15 cellular contexts compared by ENCODE assay signal in the genomic region with DNA sequence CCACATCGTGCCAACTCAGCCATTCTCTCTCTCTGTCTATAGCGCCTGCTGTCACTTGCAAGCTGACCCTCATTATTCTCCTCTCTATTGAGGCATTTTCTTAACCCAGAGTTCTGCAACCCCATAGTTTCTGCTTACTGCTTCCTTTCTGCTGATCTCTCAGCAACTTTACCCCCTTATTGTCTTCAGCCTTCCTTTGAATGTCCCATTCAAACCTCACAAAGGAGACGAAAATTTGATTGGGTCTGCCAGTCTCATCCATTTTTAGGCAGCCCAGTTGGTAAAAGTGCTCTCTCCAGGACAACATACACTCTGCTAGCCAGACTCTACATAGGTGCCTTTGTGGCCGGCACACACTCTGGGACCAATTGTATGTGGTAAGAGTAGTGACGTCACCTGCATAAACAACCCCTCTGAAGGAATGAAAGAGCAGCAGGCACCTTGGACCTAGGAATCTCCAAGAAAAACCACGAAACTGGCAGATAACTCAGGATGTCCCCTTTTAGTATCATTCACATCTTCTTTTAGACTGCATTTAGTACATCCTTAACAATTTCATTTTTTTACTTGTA.
A peak's percentile ranks its signal among the peaks of the same experiment; 100 is the strongest.
DNase-seq lines count a peak whose midpoint lies in the region; ATAC-seq and TF ChIP-seq lines count a peak whose summit lies in the region.
"Had no signal": no experiment of that assay in that cellular context is flagged by ENCODE, and none has a peak within 500 bp of the region (broad histone marks: within the 10 kb centered on the region; RNA-seq: fewer than 3 reads in every experiment).

No MANE protein-coding gene starts in this region.

- POLR2A ChIA-PET in WTC11 (lab: Charles Lee) = no interaction called here
- POLR2A ChIA-PET in activated CD4-positive, alpha-beta memory T cell treated with anti-CD3 and anti-CD28 coated beads for 36 hours (lab: Charles Lee) = no interaction called here

- H3K27me3 Mint-ChIP-seq in WTC11 (ENCODE audit: low read depth) = no peaks in the 10 kb centered on the region
- H3K27me3 Mint-ChIP-seq in activated CD4-positive, alpha-beta memory T cell treated with anti-CD3 and anti-CD28 coated beads for 36 hours = no peaks in the 10 kb centered on the region

- intact Hi-C loops in activated CD4-positive, alpha-beta memory T cell treated with anti-CD3 and anti-CD28 coated beads for 36 hours (cut with micrococcal nuclease) = no loop called here

- no peaks in the 10 kb centered on the region for H3K36me3 Mint-ChIP-seq in WTC11
- no peaks in the 10 kb centered on the region for H3K36me3 Mint-ChIP-seq in activated CD4-positive, alpha-beta memory T cell treated with anti-CD3 and anti-CD28 coated beads for 36 hours
- H3K36me3 Mint-ChIP-seq: CD14-positive monocyte; CD8-positive, alpha-beta T cell had no signal

- DNase-seq in M059J (ENCODE audit: low read depth) (peak; percentile 24), WTC11 (ENCODE audit: low spot score) (no peak), glomerular visceral epithelial cell (ENCODE audit: extremely low spot score) (peak; percentile 6), NCI-H2081 (lab: John Stamatoyannopoulos, UW) (no peak), NCI-H1694 (lab: John Stamatoyannopoulos, UW) (no peak)
- no peak for DNase-seq in activated CD4-positive, alpha-beta T cell treated with anti-CD3 and anti-CD28 coated beads for 1 hour
- DNase-seq in activated CD4-positive, alpha-beta memory T cell treated with anti-CD3 and anti-CD28 coated beads for 36 hours = no peak
- DNase-seq: CD8-positive, alpha-beta T cell; COR-L47; DMS153; DMS79 treated with DMSO at 0.1 percent for 48 hours; EL; H9 had no signal

- H3K4me1 Mint-ChIP-seq in WTC11 = peaks cover 10% of the 10 kb centered on the region
- no peaks in the 10 kb centered on the region for H3K4me1 Mint-ChIP-seq in activated CD4-positive, alpha-beta memory T cell treated with anti-CD3 and anti-CD28 coated beads for 36 hours (ENCODE audit: low read depth)
- H3K4me1 Mint-ChIP-seq: CD14-positive monocyte had no signal

- no peak overlapping the region for H3K4me3 Mint-ChIP-seq in WTC11
- no peak overlapping the region for H3K4me3 Mint-ChIP-seq in activated CD4-positive, alpha-beta memory T cell treated with anti-CD3 and anti-CD28 coated beads for 36 hours
- H3K4me3 Mint-ChIP-seq: CD14-positive monocyte; CD8-positive, alpha-beta T cell; H9 had no signal

- peak; percentile 85 for ATAC-seq in WTC11
- ATAC-seq: A549; CD8-positive, alpha-beta T cell had no signal

- CTCF ChIA-PET in WTC11 (lab: Charles Lee) = no interaction called here
- CTCF ChIA-PET in activated CD4-positive, alpha-beta memory T cell treated with anti-CD3 and anti-CD28 coated beads for 36 hours (lab: Charles Lee) = no interaction called here

- H3K27ac Mint-ChIP-seq in WTC11 = no peak overlapping the region
- H3K27ac Mint-ChIP-seq in activated CD4-positive, alpha-beta memory T cell treated with anti-CD3 and anti-CD28 coated beads for 36 hours = no peak overlapping the region
- H3K27ac Mint-ChIP-seq: CD14-positive monocyte; CD8-positive, alpha-beta T cell had no signal

- TF ChIP-seq CTCF in WTC11 (IDR thresholded peaks at IDR 0.05) = no peak

- no peaks in the 10 kb centered on the region for H3K9me3 Mint-ChIP-seq in WTC11
- no peaks in the 10 kb centered on the region for H3K9me3 Mint-ChIP-seq in activated CD4-positive, alpha-beta memory T cell treated with anti-CD3 and anti-CD28 coated beads for 36 hours
- H3K9me3 Mint-ChIP-seq: CD14-positive monocyte, H9 had no signal

TF ChIP-seq in WTC11, 78 proteins besides CTCF, POLR2A, EP300 and RAD21:
- TF ChIP-seq ETV6 (CRISPR knock-in tag; IDR thresholded peaks at IDR 0.05) (no peak), ELF4 (CRISPR knock-in tag; IDR thresholded peaks at IDR 0.05; ENCODE audit: low read depth) (no peak), SMAD4 (CRISPR knock-in tag; IDR thresholded peaks at IDR 0.05) (no peak), CREM (CRISPR knock-in tag; IDR thresholded peaks at IDR 0.05) (no peak), ZNF396 (CRISPR knock-in tag; IDR thresholded peaks at IDR 0.05; ENCODE audit: borderline replicate concordance) (no peak)
- TF ChIP-seq, protein P1, sequence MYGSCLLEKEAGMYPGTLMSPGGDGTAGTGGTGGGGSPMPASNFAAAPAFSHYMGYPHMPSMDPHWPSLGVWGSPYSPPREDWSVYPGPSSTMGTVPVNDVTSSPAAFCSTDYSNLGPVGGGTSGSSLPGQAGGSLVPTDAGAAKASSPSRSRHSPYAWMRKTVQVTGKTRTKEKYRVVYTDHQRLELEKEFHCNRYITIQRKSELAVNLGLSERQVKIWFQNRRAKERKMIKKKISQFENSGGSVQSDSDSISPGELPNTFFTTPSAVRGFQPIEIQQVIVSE (CRISPR knock-in tag; IDR thresholded peaks at IDR 0.05; ENCODE audit: borderline replicate concordance) = no peak
- TF ChIP-seq, protein P2, sequence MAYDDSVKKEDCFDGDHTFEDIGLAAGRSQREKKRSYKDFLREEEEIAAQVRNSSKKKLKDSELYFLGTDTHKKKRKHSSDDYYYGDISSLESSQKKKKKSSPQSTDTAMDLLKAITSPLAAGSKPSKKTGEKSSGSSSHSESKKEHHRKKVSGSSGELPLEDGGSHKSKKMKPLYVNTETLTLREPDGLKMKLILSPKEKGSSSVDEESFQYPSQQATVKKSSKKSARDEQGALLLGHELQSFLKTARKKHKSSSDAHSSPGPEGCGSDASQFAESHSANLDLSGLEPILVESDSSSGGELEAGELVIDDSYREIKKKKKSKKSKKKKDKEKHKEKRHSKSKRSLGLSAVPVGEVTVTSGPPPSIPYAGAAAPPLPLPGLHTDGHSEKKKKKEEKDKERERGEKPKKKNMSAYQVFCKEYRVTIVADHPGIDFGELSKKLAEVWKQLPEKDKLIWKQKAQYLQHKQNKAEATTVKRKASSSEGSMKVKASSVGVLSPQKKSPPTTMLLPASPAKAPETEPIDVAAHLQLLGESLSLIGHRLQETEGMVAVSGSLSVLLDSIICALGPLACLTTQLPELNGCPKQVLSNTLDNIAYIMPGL (CRISPR knock-in tag; IDR thresholded peaks at IDR 0.05) = no peak
TF ChIP-seq in WTC11: peak in this region for 0.

Comparison
In these comparisons a context has a peak if more than half of its experiments do, and no peak if none do; other contexts are left out.
1. DNase-seq: peak in M059J (single experiment) and glomerular visceral epithelial cell (single experiment); none in WTC11 (single experiment), activated CD4-positive, alpha-beta T cell treated with anti-CD3 and anti-CD28 coated beads for 1 hour (single experiment), NCI-H2081 (0 of 2), NCI-H1694 (single experiment) and activated CD4-positive, alpha-beta memory T cell treated with anti-CD3 and anti-CD28 coated beads for 36 hours (single experiment).